ENCODE assay signal across 34 cellular contexts in the genomic region with DNA sequence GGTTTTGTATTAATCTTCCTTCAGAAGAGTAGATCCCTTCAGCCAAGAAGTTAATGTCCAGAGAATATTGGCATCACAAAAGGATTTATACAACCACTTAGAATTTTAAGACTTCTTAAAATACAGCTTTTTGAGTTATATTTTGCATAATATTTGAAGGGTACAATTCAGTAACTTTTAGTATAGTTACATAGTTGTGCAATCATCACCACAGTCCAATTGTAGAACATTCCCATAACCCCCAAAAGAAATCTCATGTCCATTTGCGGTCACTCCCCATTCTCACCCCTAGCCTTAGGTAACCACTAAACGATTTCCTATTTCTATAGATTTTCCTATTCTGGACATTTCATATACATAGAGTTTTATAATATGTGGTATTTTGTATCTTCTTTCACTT.
"Had no signal": no experiment of that assay in that cellular context is flagged by ENCODE, and none has a peak within 500 bp of the region (broad histone marks: within the 10 kb centered on the region; RNA-seq: fewer than 3 reads in every experiment).

No MANE protein-coding gene starts in this region.

- H3K9me3 ChIP-seq: colonic mucosa, gastrocnemius medialis had no signal

- ATAC-seq: activated naive CD4-positive, alpha-beta T cell treated with anti-CD3 and anti-CD28 coated beads, Interleukin-2, amount 50 U/mL, for 72 hours; activated T-cell treated with anti-CD3 and anti-CD28 coated beads, Interleukin-2, amount 50 U/mL, for 72 hours; foreskin keratinocyte; T-cell; WTC11 had no signal

- H3K27me3 ChIP-seq: ascending aorta, breast epithelium, cardiac muscle cell, colonic mucosa, dorsolateral prefrontal cortex, esophagus muscularis mucosa, foreskin keratinocyte, gastrocnemius medialis, heart left ventricle had no signal

- H3K27ac ChIP-seq: ascending aorta, breast epithelium, cardiac muscle cell, colonic mucosa, esophagus muscularis mucosa, foreskin keratinocyte, gastrocnemius medialis, VCaP had no signal

- H3K4me3 ChIP-seq: ascending aorta, breast epithelium, cardiac muscle cell, colonic mucosa, dorsolateral prefrontal cortex, esophagus muscularis mucosa, gastrocnemius medialis, heart left ventricle had no signal

- H3K4me1 Mint-ChIP-seq: activated naive CD4-positive, alpha-beta T cell treated with anti-CD3 and anti-CD28 coated beads, Interleukin-2, amount 10 ng/mL, durations not matched to agents 7 days and 5 days; brain; T-cell; WTC11 had no signal

- H3K4me3 Mint-ChIP-seq: activated CD4-positive, alpha-beta memory T cell treated with anti-CD3 and anti-CD28 coated beads, Interleukin-2, amount 10 ng/mL, durations not matched to agents 7 days and 5 days; activated CD4-positive, alpha-beta T cell treated with anti-CD3 and anti-CD28 coated beads, Interleukin-2, amount 10 ng/mL, durations not matched to agents 7 days and 5 days; activated naive CD4-positive, alpha-beta T cell treated with anti-CD3 and anti-CD28 coated beads, Interleukin-2, amount 10 ng/mL, durations not matched to agents 7 days and 5 days; activated naive CD8-positive, alpha-beta T cell treated with anti-CD3 and anti-CD28 coated beads, Interleukin-2, amount 10 ng/mL, durations not matched to agents 7 days and 5 days; activated T-cell treated with anti-CD3 and anti-CD28 coated beads, Interleukin-2, amount 50 U/mL, for 24 hours; activated T-cell treated with anti-CD3 and anti-CD28 coated beads, Interleukin-2, amount 50 U/mL, for 72 hours; brain; T-cell; WTC11 had no signal

- H3K27ac Mint-ChIP-seq: activated CD4-positive, alpha-beta memory T cell treated with anti-CD3 and anti-CD28 coated beads, Interleukin-2, amount 10 ng/mL, durations not matched to agents 7 days and 5 days; activated CD4-positive, alpha-beta T cell treated with anti-CD3 and anti-CD28 coated beads, Interleukin-2, amount 10 ng/mL, durations not matched to agents 7 days and 5 days; activated naive CD4-positive, alpha-beta T cell treated with anti-CD3 and anti-CD28 coated beads, Interleukin-2, amount 10 ng/mL, durations not matched to agents 7 days and 5 days; activated naive CD8-positive, alpha-beta T cell treated with anti-CD3 and anti-CD28 coated beads, Interleukin-2, amount 10 ng/mL, durations not matched to agents 7 days and 5 days; activated T-cell treated with anti-CD3 and anti-CD28 coated beads, Interleukin-2, amount 50 U/mL, for 24 hours; activated T-cell treated with anti-CD3 and anti-CD28 coated beads, Interleukin-2, amount 50 U/mL, for 72 hours; brain; T-cell; WTC11 had no signal

- DNase-seq: activated CD4-positive, alpha-beta memory T cell treated with anti-CD3 and anti-CD28 coated beads, Interleukin-2, amount 10 ng/mL, durations not matched to agents 7 days and 5 days; activated CD4-positive, alpha-beta T cell treated with anti-CD3 and anti-CD28 coated beads for 1 hour; activated CD4-positive, alpha-beta T cell treated with anti-CD3 and anti-CD28 coated beads for 4 hours; activated CD4-positive, alpha-beta T cell treated with anti-CD3 and anti-CD28 coated beads, Interleukin-2, amount 10 ng/mL, durations not matched to agents 7 days and 5 days; activated CD4-positive, alpha-beta T cell treated with anti-CD3 and anti-CD28 coated beads, Interleukin-2, amount 50 U/mL, for 4 hours; activated CD8-positive, alpha-beta memory T cell treated with anti-CD3 and anti-CD28 coated beads, Interleukin-2, amount 50 U/mL, for 48 hours; activated gamma-delta T cell; activated naive CD4-positive, alpha-beta T cell; activated naive CD4-positive, alpha-beta T cell treated with anti-CD3 and anti-CD28 coated beads, Interleukin-2, amount 10 ng/mL, durations not matched to agents 7 days and 5 days; activated naive CD8-positive, alpha-beta T cell treated with anti-CD3 and anti-CD28 coated beads, Interleukin-2, amount 10 ng/mL, durations not matched to agents 7 days and 5 days; activated T-cell treated with anti-CD3 and anti-CD28 coated beads for 4 hours; activated T-cell treated with anti-CD3 and anti-CD28 coated beads, Interleukin-2, amount 50 U/mL, for 24 hours; activated T-cell treated with anti-CD3 and anti-CD28 coated beads, Interleukin-2, amount 50 U/mL, for 72 hours; central memory CD4-positive, alpha-beta T cell; cerebellar nuclear complex; colonic mucosa; dorsolateral prefrontal cortex; effector memory CD4-positive, alpha-beta T cell; erythroblast; foreskin keratinocyte; gastrocnemius medialis; glutamatergic neuron; heart left ventricle; T-cell; T-helper 2 cell had no signal

- H3K27me3 Mint-ChIP-seq: activated CD4-positive, alpha-beta memory T cell treated with anti-CD3 and anti-CD28 coated beads, Interleukin-2, amount 10 ng/mL, durations not matched to agents 7 days and 5 days; activated CD4-positive, alpha-beta T cell treated with anti-CD3 and anti-CD28 coated beads, Interleukin-2, amount 10 ng/mL, durations not matched to agents 7 days and 5 days; activated naive CD4-positive, alpha-beta T cell treated with anti-CD3 and anti-CD28 coated beads, Interleukin-2, amount 10 ng/mL, durations not matched to agents 7 days and 5 days; activated naive CD8-positive, alpha-beta T cell treated with anti-CD3 and anti-CD28 coated beads, Interleukin-2, amount 10 ng/mL, durations not matched to agents 7 days and 5 days; activated T-cell treated with anti-CD3 and anti-CD28 coated beads, Interleukin-2, amount 50 U/mL, for 24 hours; brain; T-cell had no signal

- FAIRE-seq: TTC549 had no signal

- H3K36me3 ChIP-seq: colonic mucosa had no signal

- H3K4me1 ChIP-seq: ascending aorta, breast epithelium, colonic mucosa, esophagus muscularis mucosa, foreskin keratinocyte, gastrocnemius medialis had no signal
